Comparison of ENCODE assay signal across 8 cellular contexts in the genomic region with DNA sequence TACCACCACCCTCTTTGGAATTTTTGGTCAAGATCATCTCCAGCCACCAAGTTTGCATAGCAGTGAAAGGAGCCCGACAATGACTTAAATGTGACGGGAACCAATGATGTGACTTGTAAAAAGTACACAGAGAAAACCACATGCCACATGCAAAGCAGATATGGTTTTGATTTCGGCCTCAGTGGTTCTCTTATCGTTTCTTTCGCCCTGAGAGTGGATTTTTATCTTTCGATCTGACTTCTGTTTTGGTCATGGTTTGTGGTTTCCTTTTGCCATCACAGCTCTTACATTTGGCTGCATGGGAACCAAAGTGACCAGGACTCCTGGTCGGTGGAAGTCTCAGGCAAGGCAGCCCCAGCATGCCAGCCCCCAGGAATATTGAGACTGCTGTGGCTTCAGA. TPM values are rescaled to one million over a fixed set of nuclear protein-coding genes. Genes with fewer than 3 reads are reported as not detected.
DNase-seq lines count a peak whose midpoint lies in the region; ATAC-seq and TF ChIP-seq lines count a peak whose summit lies in the region.

No MANE protein-coding gene starts in this region.

- peaks cover 12% of the 10 kb centered on the region for H3K4me1 Mint-ChIP-seq in activated T-helper 2 cell treated with anti-CD3 and anti-CD28 coated beads, Interferon-gamma antibody, Interleukin-2, Interleukin-4, amounts not matched to agents 10 μg/mL and 5 μg/mL and 100 μg/mL, durations not matched to agents 14 hours and 24 hours and 36 hours (ENCODE audit: low read depth)

- peaks cover 16% of the 10 kb centered on the region for H4K20me1 ChIP-seq in DOHH2 (ENCODE audit: control insufficient read depth, insufficient read depth, low read depth, low read length)

- 78 to 85% (median 82%) methylated on average over 7 of the region's 7 CpGs for WGBS in heart left ventricle, 4 donors

- peak overlapping the region; percentile 80 for H3K4me2 ChIP-seq in DOHH2 (ENCODE audit: low read length)

- H3K27ac Mint-ChIP-seq in activated T-helper 2 cell treated with anti-CD3 and anti-CD28 coated beads, Interferon-gamma antibody, Interleukin-2, Interleukin-4, amounts not matched to agents 10 μg/mL and 5 μg/mL and 100 μg/mL, durations not matched to agents 14 hours and 24 hours and 36 hours = no peak overlapping the region

- H3K4me3 ChIP-seq in DOHH2 (ENCODE audit: low read length) (peak overlapping the region; percentile 56), heart left ventricle (no peak overlapping the region)

- H3K27ac ChIP-seq in DOHH2 (ENCODE audit: low read depth, low read length) (peak overlapping the region; percentile 34), heart left ventricle (no peak overlapping the region)

- intact Hi-C loops in activated T-helper 2 cell treated with anti-CD3 and anti-CD28 coated beads, Interferon-gamma antibody, Interleukin-2, Interleukin-4, amounts not matched to agents 10 μg/mL and 5 μg/mL and 100 μg/mL, durations not matched to agents 14 hours and 24 hours and 36 hours (cut with micrococcal nuclease) = loop anchor here (5.0 kb wide), 1 partner anchor 449 kb away; no protein-coding TSS in a partner anchor
- intact Hi-C loops in Right ventricle myocardium superior (cut with DNase I) (no loop called here), heart left ventricle (cut with DNase I) (no loop called here), left cardiac atrium (cut with DNase I) (no loop called here)

- H3K4me1 ChIP-seq in DOHH2 (ENCODE audit: control insufficient read depth, low read length) (peaks cover 52% of the 10 kb centered on the region), heart left ventricle (peaks cover 4 to 34% (median 20%) of the 10 kb centered on the region in 12 donors)

- H3K79me2 ChIP-seq in DOHH2 (ENCODE audit: control insufficient read depth, low read length) = peaks cover 14% of the 10 kb centered on the region

- TF ChIP-seq CTCF in DOHH2 (IDR thresholded peaks at IDR 0.05; ENCODE audit: low read depth, low read length, poor library complexity, severe bottlenecking) (no peak), heart left ventricle (IDR thresholded peaks at IDR 0.05) (no peak)

- H3K9me3 ChIP-seq in DOHH2 (ENCODE audit: control insufficient read depth, insufficient read depth, low read length) (no peaks in the 10 kb centered on the region), heart left ventricle (no peaks in the 10 kb centered on the region)

- no peaks in the 10 kb centered on the region for H3K36me3 ChIP-seq in DOHH2 (ENCODE audit: control insufficient read depth, low read length)
- H3K36me3 ChIP-seq in heart left ventricle = peaks cover 0 to 6% (median 0%) of the 10 kb centered on the region in 9 donors

- H3K9me3 Mint-ChIP-seq in activated T-helper 2 cell treated with anti-CD3 and anti-CD28 coated beads, Interferon-gamma antibody, Interleukin-2, Interleukin-4, amounts not matched to agents 10 μg/mL and 5 μg/mL and 100 μg/mL, durations not matched to agents 14 hours and 24 hours and 36 hours = peaks cover 5% of the 10 kb centered on the region

- H3K4me3 Mint-ChIP-seq in activated T-helper 2 cell treated with anti-CD3 and anti-CD28 coated beads, Interferon-gamma antibody, Interleukin-2, Interleukin-4, amounts not matched to agents 10 μg/mL and 5 μg/mL and 100 μg/mL, durations not matched to agents 14 hours and 24 hours and 36 hours (ENCODE audit: low read depth) = no peak overlapping the region

- TF ChIP-seq POLR2A in heart left ventricle (IDR thresholded peaks at IDR 0.05) = no peak

- H3K36me3 Mint-ChIP-seq in activated T-helper 2 cell treated with anti-CD3 and anti-CD28 coated beads, Interferon-gamma antibody, Interleukin-2, Interleukin-4, amounts not matched to agents 10 μg/mL and 5 μg/mL and 100 μg/mL, durations not matched to agents 14 hours and 24 hours and 36 hours (ENCODE audit: low read depth) = no peaks in the 10 kb centered on the region

- H3K27me3 ChIP-seq in DOHH2 (ENCODE audit: control insufficient read depth, low read length) (peaks cover 15% of the 10 kb centered on the region), heart left ventricle (no peaks in the 10 kb centered on the region)

- H3K27me3 Mint-ChIP-seq in activated T-helper 2 cell treated with anti-CD3 and anti-CD28 coated beads, Interferon-gamma antibody, Interleukin-2, Interleukin-4, amounts not matched to agents 10 μg/mL and 5 μg/mL and 100 μg/mL, durations not matched to agents 14 hours and 24 hours and 36 hours (ENCODE audit: low read depth) = peaks cover 66% of the 10 kb centered on the region

- H3F3A ChIP-seq in DOHH2 (ENCODE audit: control insufficient read depth, insufficient read depth) = no peaks in the 10 kb centered on the region; the same call in 1 of the 2 replicates

- no peaks in the 10 kb centered on the region for H3K9me2 ChIP-seq in DOHH2 (replicated peaks; ENCODE audit: control insufficient read depth, low read length)

- peak; percentile 96 for ATAC-seq in GM19455 (IDR thresholded peaks at IDR 0.05; ENCODE audit: unreplicated experiment)
- peak; percentile 99 for ATAC-seq in HG03378 (IDR thresholded peaks at IDR 0.05; ENCODE audit: unreplicated experiment)
- ATAC-seq in Right ventricle myocardium superior (ENCODE audit: poor library complexity) = no peak
- no peak for ATAC-seq in heart left ventricle
- ATAC-seq in left cardiac atrium = no peak

- peak; percentile 10 for DNase-seq in activated T-helper 2 cell treated with anti-CD3 and anti-CD28 coated beads, Interferon-gamma antibody, Interleukin-2, Interleukin-4, amounts not matched to agents 10 μg/mL and 5 μg/mL and 100 μg/mL, durations not matched to agents 14 hours and 24 hours and 36 hours (ENCODE audit: low spot score)
- DNase-seq in SKM-1 (lab: John Stamatoyannopoulos, UW; ENCODE audit: unreplicated experiment) (no peak), Right ventricle myocardium superior (no peak), heart left ventricle (no peak), left cardiac atrium (no peak)

RNA-seq across cellular contexts. Expression of a gene that starts 31.5 kb away (rescaled TPM):
- 0.52 and 0.76 TPM in 2 replicates for total RNA-seq in activated T-helper 2 cell treated with anti-CD3 and anti-CD28 coated beads, Interferon-gamma antibody, Interleukin-2, Interleukin-4, amounts not matched to agents 10 μg/mL and 5 μg/mL and 100 μg/mL, durations not matched to agents 14 hours and 24 hours and 36 hours
- total RNA-seq in Right ventricle myocardium superior = 9.4 TPM
- total RNA-seq in heart left ventricle = 10 to 100 TPM in 5 of 9 donors, 1 to 10 TPM in 4; 5.9 to 17.5 (median 11.1) TPM
- polyA plus RNA-seq in heart left ventricle = 1 to 10 TPM; 4.3 to 5.4 TPM
- 10 to 100 TPM; 15.7 to 16.3 TPM for total RNA-seq in left cardiac atrium

Comparison
In these comparisons a context has a peak if more than half of its experiments do, and no peak if none do; other contexts are left out.
1. ATAC-seq: peak in GM19455 (single experiment) and HG03378 (single experiment); none in Right ventricle myocardium superior (single experiment), heart left ventricle (0 of 4) and left cardiac atrium (0 of 2).